ENCODE assay signal across 9 cellular contexts in the genomic region with DNA sequence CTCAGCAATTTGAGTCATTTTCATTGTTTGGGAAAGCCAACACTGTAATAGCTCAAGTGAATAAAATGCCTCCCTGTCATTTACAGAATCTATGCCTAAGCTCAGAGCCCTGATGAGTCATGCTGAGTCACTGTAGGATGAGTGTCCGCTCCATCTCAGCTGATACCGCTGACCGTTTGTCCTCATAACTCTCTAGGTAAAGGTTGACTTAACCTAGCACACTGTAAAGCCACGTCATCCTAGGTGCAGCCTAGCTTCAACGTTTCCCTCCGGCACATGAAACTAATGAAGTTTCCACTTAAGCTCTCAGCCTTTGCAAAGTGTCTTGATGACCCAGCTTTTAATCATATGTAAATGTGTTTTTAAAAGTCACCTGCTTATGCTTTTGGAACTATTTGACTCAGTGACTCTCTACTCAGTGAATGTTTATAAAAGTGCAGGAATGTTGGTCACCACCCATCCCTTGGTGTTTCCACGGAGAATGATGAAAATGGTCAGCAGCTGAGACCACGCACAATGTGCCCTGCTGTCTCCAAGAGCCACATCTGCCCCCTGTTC.
A peak's percentile ranks its signal among the peaks of the same experiment; 100 is the strongest.
DNase-seq lines count a peak whose midpoint lies in the region; ATAC-seq lines count a peak whose summit lies in the region.
"Had no signal": no experiment of that assay in that cellular context is flagged by ENCODE, and none has a peak within 500 bp of the region (broad histone marks: within the 10 kb centered on the region; RNA-seq: fewer than 3 reads in every experiment).

No MANE protein-coding gene starts in this region.

- DNase-seq in SIG-M5 treated with dmso at 0.1 percent for 504 hours (lab: John Stamatoyannopoulos, UW; ENCODE audit: unreplicated experiment) (peak; percentile 18), SIG-M5 (lab: John Stamatoyannopoulos, UW) (no peak), NCI-H510A treated with DMSO at 0.1 percent for 48 hours (lab: John Stamatoyannopoulos, UW) (peak; percentile 65), epidermal melanocyte (ENCODE audit: insufficient read length, low spot score) (peak; percentile 33), stromal cell of bone marrow (ENCODE audit: low read depth) (peak; percentile 92), NCI-H1694 treated with DMSO at 0.1 percent for 48 hours (lab: John Stamatoyannopoulos, UW) (no peak), GF-D8 (lab: John Stamatoyannopoulos, UW) (no peak)
- DNase-seq: NCI-H1092 treated with DMSO at 0.1 percent for 48 hours had no signal

- no peak for ATAC-seq in GM21576 (IDR thresholded peaks at IDR 0.05; ENCODE audit: unreplicated experiment)

Comparison
In these comparisons a context has a peak if more than half of its experiments do, and no peak if none do; other contexts are left out.
1. DNase-seq: peak in SIG-M5 treated with dmso at 0.1 percent for 504 hours (single experiment), NCI-H510A treated with DMSO at 0.1 percent for 48 hours (single experiment), epidermal melanocyte (single experiment) and stromal cell of bone marrow (single experiment); none in SIG-M5 (single experiment), NCI-H1694 treated with DMSO at 0.1 percent for 48 hours (single experiment) and GF-D8 (single experiment).